Comparison of ENCODE assay signal across 25 cellular contexts in the genomic region with DNA sequence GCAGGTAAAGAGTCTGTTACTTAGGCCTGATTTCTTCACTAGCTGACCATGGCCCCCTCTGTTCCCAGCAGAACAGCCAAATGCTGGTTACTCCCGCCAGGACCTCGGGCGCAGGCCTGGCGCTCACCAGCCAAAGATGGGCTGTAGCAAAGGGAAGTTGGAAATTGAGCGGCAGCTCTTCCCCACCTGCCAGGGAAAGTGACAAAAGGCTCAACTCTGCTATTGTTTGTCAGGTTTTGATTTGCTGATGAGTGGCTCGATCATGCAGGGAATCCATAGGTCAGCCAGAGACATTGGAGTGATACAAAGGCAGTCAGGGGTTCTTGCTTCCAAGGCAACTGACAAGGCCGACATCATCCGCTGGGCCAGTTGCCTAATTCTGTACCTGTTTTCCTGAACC.
DNase-seq lines count a peak whose midpoint lies in the region; ATAC-seq, FAIRE-seq and TF ChIP-seq lines count a peak whose summit lies in the region.
"Had no signal": no experiment of that assay in that cellular context is flagged by ENCODE, and none has a peak within 500 bp of the region (broad histone marks: within the 10 kb centered on the region; RNA-seq: fewer than 3 reads in every experiment).

No MANE protein-coding gene starts in this region.

- H2BK5ac ChIP-seq in H1 (ENCODE audit: low read depth, low read length): peak overlapping the region; percentile 26; the same call in 1 of the 2 replicates

- H3K4ac ChIP-seq in H1 (replicated peaks; ENCODE audit: insufficient read length, low read depth, low read length): no peak overlapping the region

- 0 out of 2 replicates have a peak overlapping the region, but pooled peaks have one; percentile 3 for H2BK12ac ChIP-seq in H1 (ENCODE audit: low read depth, low read length)

- H3K36me3 ChIP-seq in H7 (replicated peaks; ENCODE audit: control insufficient read depth, insufficient read depth, low read length) (no peaks in the 10 kb centered on the region), H1 (ENCODE audit: control insufficient read depth in 2 of 4, insufficient read depth in 4 of 4, low read length in 3 of 4) (no peaks in the 10 kb centered on the region)
- H3K36me3 ChIP-seq: SJSA1 had no signal

- ATAC-seq in HG02840 (IDR thresholded peaks at IDR 0.05; ENCODE audit: low FRiP score, unreplicated experiment): no peak
- ATAC-seq: A549, HepG2 had no signal

- peak; percentile 45 for DNase-seq in ELF-1 (ENCODE audit: low read depth, low spot score)
- DNase-seq in H7: peak; percentile 57
- DNase-seq in H1 (ENCODE audit: low read depth in 1 of 2, low spot score in 2 of 2): peak; percentile 46 to 57
- DNase-seq in iPS-NIHi11 (ENCODE audit: low spot score): peak; percentile 64
- no peak for DNase-seq in stimulated activated CD4-positive, alpha-beta T cell treated with anti-CD3 and anti-CD28 coated beads, Interleukin-4, amount 100 ng/mL, for 4 hours
- no peak for DNase-seq in germinal center (ENCODE audit: low spot score)
- DNase-seq: CD4-positive, alpha-beta memory T cell; COR-L47; GF-D8; Karpas-422; NCI-H1092; NCI-H1417 treated with DMSO at 0.1 percent for 48 hours; NCI-H1694 treated with DMSO at 0.1 percent for 48 hours; NCI-H2081; NCI-H2171 treated with DMSO at 0.1 percent for 48 hours; NCI-H446; NCI-H524 treated with DMSO at 0.1 percent for 48 hours; Right ventricle myocardium superior; RPMI8226 had no signal

- H3K23ac ChIP-seq in H1 (ENCODE audit: insufficient read length): no peak overlapping the region

- no peak overlapping the region for H2BK15ac ChIP-seq in H1 (ENCODE audit: low read length)

- no peaks in the 10 kb centered on the region for H3K79me2 ChIP-seq in H1 (ENCODE audit: control insufficient read depth in 1 of 2, insufficient read depth in 2 of 2, low read length in 2 of 2)

- no peak overlapping the region for H3K18ac ChIP-seq in H1 (ENCODE audit: extremely low read depth, low read length)

- no peaks in the 10 kb centered on the region for H4K20me1 ChIP-seq in H1 (replicated peaks in 1 of 2; ENCODE audit: control insufficient read depth in 1 of 2, insufficient read depth in 2 of 2, low read length in 2 of 2)

- H3K27ac ChIP-seq in H1 (ENCODE audit: low read depth, low read length): no peak overlapping the region
- H3K27ac ChIP-seq: A549, HL-60, SJSA1 had no signal

- 10% methylated on average over 8 of the region's 8 CpGs; no CpG with 5 or more reads in 1 of the 2 experiments for WGBS in H1 (ENCODE audit: extremely low coverage in 1 of 2, insufficient coverage in 1 of 2, insufficient read length in 1 of 2, insufficient replicate concordance in 2 of 2, low coverage in 1 of 2, low lambda C conversion rate in 2 of 2, missing lambda C conversion rate in 1 of 2), 2 experiments

- no peak overlapping the region for H2BK20ac ChIP-seq in H1 (ENCODE audit: low read length)

- peak overlapping the region; percentile 46 to 49; a peak in 3 of 4 replicates for H3K4me2 ChIP-seq in H1 (ENCODE audit: insufficient read depth in 1 of 2, low read depth in 2 of 2, low read length in 2 of 2)
- H3K4me2 ChIP-seq: A549 had no signal

- peak in 1 of 2 experiments; percentile 48; a peak in 1 of 3 replicates for TF ChIP-seq EP300 in H1 (IDR thresholded peaks at IDR 0.05; ENCODE audit: borderline replicate concordance in 1 of 2, low read depth in 2 of 2, low read length in 2 of 2)

- no peak overlapping the region for H2AFZ ChIP-seq in H1 (ENCODE audit: low read length)

- CTCF ChIA-PET in H1 (lab: Charles Lee; ENCODE audit: partially characterized antibody): interaction anchor here (1.1 to 1.3 kb wide), 3 partner anchors 10 to 138 kb away, joined by 3 to 5 read pairs (median 4); partner anchors contain the start of gene ASTN1

- no peak overlapping the region for H3K56ac ChIP-seq in H1 (replicated peaks; ENCODE audit: insufficient read length, low read depth, low read length)

- no peak overlapping the region for H4K5ac ChIP-seq in H1 (ENCODE audit: insufficient read length, low read depth, low read length)

- TF ChIP-seq POLR2A in H1 (IDR thresholded peaks at IDR 0.05; ENCODE audit: control extremely low read depth in 1 of 2, low read depth in 2 of 2, low read length in 2 of 2): no peak

- no peak overlapping the region for H2BK120ac ChIP-seq in H1 (replicated peaks; ENCODE audit: low read depth, low read length)

- H3K9me3 ChIP-seq in H1 (ENCODE audit: insufficient read depth in 2 of 2, low read depth in 1 of 2, low read length in 1 of 2): no peaks in the 10 kb centered on the region
- H3K9me3 ChIP-seq: A549, SJSA1 had no signal

- H3K4me3 ChIP-seq in H7 (ENCODE audit: insufficient read depth, low read depth, low read length): no peak overlapping the region
- H3K4me3 ChIP-seq in H1 (ENCODE audit: extremely low read depth in 1 of 4, insufficient read depth in 2 of 4, low read depth in 3 of 4, low read length in 4 of 4): peak overlapping the region in 2 of 4 experiments; percentile 18 to 33; a peak in 1 of 8 replicates
- H3K4me3 ChIP-seq: A549, SJSA1 had no signal

- POLR2A ChIA-PET in H1 (lab: Charles Lee; ENCODE audit: partially characterized antibody): no interaction called here

- H4K91ac ChIP-seq in H1 (replicated peaks; ENCODE audit: insufficient read length, low read length): no peak overlapping the region

- H3K14ac ChIP-seq in H1 (ENCODE audit: insufficient read length): no peak overlapping the region

- H3K79me1 ChIP-seq in H1 (ENCODE audit: low read depth, low read length): no peaks in the 10 kb centered on the region

- H2AK5ac ChIP-seq in H1 (ENCODE audit: low read depth, low read length): no peak overlapping the region

- no peak overlapping the region for H3K9ac ChIP-seq in H1 (replicated peaks in 1 of 4; ENCODE audit: extremely low read depth in 1 of 4, low read depth in 3 of 4, low read length in 3 of 4)

- TF ChIP-seq RAD21 in H1 (IDR thresholded peaks at IDR 0.05 in 1 of 2, conservative IDR thresholded peaks at IDR 0.05 in 1 of 2; ENCODE audit: low read depth in 2 of 2, low read length in 2 of 2): no peak; a peak in 1 of 4 replicates

- H3K27me3 ChIP-seq in H7 (ENCODE audit: control insufficient read depth, insufficient read depth, low read length) (peaks cover 6% of the 10 kb centered on the region; the same call in 1 of the 2 replicates), H1 (replicated peaks in 1 of 4; ENCODE audit: control insufficient read depth in 3 of 4, extremely low read depth in 1 of 4, insufficient read depth in 3 of 4, low read length in 3 of 4) (peaks cover 0 to 2% (median 0%) of the 10 kb centered on the region in 4 experiments; a peak in 1 of 7 replicates)
- H3K27me3 ChIP-seq: SJSA1 had no signal

- H3K23me2 ChIP-seq in H1 (ENCODE audit: low read depth, low read length): no peaks in the 10 kb centered on the region; the same call in 1 of the 2 replicates

- TF ChIP-seq CTCF in H1 (IDR thresholded peaks at IDR 0.05; ENCODE audit: control extremely low read depth in 1 of 3, insufficient read depth in 1 of 3, low read depth in 1 of 3, low read length in 3 of 3): no peak

- H4K8ac ChIP-seq in H1 (ENCODE audit: extremely low read depth, insufficient read depth, low read length): no peak overlapping the region

- FAIRE-seq in H1 (lab: Jason Lieb, UNC): peak; percentile 84
- FAIRE-seq: A549, GM12891, HepG2 had no signal

- H3K4me1 ChIP-seq in H1 (replicated peaks in 1 of 4; ENCODE audit: control insufficient read depth in 3 of 4, insufficient read depth in 4 of 4, low read length in 3 of 4): peaks cover 0 to 15% (median 9%) of the 10 kb centered on the region in 4 experiments; a peak in 4 of 7 replicates
- H3K4me1 ChIP-seq: A549, SJSA1 had no signal

TF ChIP-seq in H1, 55 proteins besides CTCF, POLR2A, EP300 and RAD21 (continues in another document):
- TF ChIP-seq KDM4A (IDR thresholded peaks at IDR 0.05; ENCODE audit: low read depth, low read length, severe bottlenecking): no peak
- TF ChIP-seq SAP30 (IDR thresholded peaks at IDR 0.05; ENCODE audit: insufficient read depth, insufficient replicate concordance, low read length): no peak
- no peak for TF ChIP-seq CHD1 (IDR thresholded peaks at IDR 0.05; ENCODE audit: low read depth, low read length)
- TF ChIP-seq, protein P1, sequence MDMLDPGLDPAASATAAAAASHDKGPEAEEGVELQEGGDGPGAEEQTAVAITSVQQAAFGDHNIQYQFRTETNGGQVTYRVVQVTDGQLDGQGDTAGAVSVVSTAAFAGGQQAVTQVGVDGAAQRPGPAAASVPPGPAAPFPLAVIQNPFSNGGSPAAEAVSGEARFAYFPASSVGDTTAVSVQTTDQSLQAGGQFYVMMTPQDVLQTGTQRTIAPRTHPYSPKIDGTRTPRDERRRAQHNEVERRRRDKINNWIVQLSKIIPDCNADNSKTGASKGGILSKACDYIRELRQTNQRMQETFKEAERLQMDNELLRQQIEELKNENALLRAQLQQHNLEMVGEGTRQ (IDR thresholded peaks at IDR 0.05; ENCODE audit: low read length): no peak
- no peak for TF ChIP-seq RFX5 (IDR thresholded peaks at IDR 0.05; ENCODE audit: borderline replicate concordance, low read depth, low read length)
- no peak for TF ChIP-seq EGR1 (IDR thresholded peaks at IDR 0.05; ENCODE audit: borderline replicate concordance, low read depth, low read length)
- TF ChIP-seq TAF1 (IDR thresholded peaks at IDR 0.05; ENCODE audit: low read depth, low read length): no peak
- no peak for TF ChIP-seq ATF3 (IDR thresholded peaks at IDR 0.05; ENCODE audit: insufficient read depth, low read depth, low read length)
- TF ChIP-seq NRF1 (IDR thresholded peaks at IDR 0.05; ENCODE audit: low read depth, low read length): no peak
- TF ChIP-seq KDM5A (IDR thresholded peaks at IDR 0.05; ENCODE audit: low read length): no peak
- TF ChIP-seq GABPA (IDR thresholded peaks at IDR 0.05; ENCODE audit: borderline replicate concordance, insufficient read depth, low read length): no peak
- peak; percentile 33; the same call in 1 of the 2 replicates for TF ChIP-seq KDM1A (IDR thresholded peaks at IDR 0.05; ENCODE audit: borderline replicate concordance, low read length)
- TF ChIP-seq TCF12 (IDR thresholded peaks at IDR 0.05; ENCODE audit: low read depth, low read length): 0 out of 2 replicates have a peak, but pooled peaks have one; percentile 22
- no peak for TF ChIP-seq POU5F1 (IDR thresholded peaks at IDR 0.05; ENCODE audit: low read depth, low read length)
- TF ChIP-seq HDAC2 (IDR thresholded peaks at IDR 0.05; ENCODE audit: borderline replicate concordance in 1 of 2, low read depth in 2 of 2, low read length in 2 of 2): 0 out of 4 replicates have a peak, but pooled peaks of 1 of the 2 experiments have one; percentile 56
- no peak for TF ChIP-seq CTBP2 (IDR thresholded peaks at IDR 0.05; ENCODE audit: borderline replicate concordance, insufficient read depth, insufficient read length, low read length)
- TF ChIP-seq NANOG (IDR thresholded peaks at IDR 0.05; ENCODE audit: insufficient read depth, low read depth, low read length, poor library complexity, severe bottlenecking): no peak

Comparison
In these comparisons a context has a peak if more than half of its experiments do, and no peak if none do; other contexts are left out.
1. DNase-seq: peak in ELF-1 (single experiment), H7 (single experiment), H1 (2 of 2) and iPS-NIHi11 (single experiment); none in stimulated activated CD4-positive, alpha-beta T cell treated with anti-CD3 and anti-CD28 coated beads, Interleukin-4, amount 100 ng/mL, for 4 hours (0 of 2) and germinal center (single experiment).